ENCODE assay signal across 8 cellular contexts in the genomic region with DNA sequence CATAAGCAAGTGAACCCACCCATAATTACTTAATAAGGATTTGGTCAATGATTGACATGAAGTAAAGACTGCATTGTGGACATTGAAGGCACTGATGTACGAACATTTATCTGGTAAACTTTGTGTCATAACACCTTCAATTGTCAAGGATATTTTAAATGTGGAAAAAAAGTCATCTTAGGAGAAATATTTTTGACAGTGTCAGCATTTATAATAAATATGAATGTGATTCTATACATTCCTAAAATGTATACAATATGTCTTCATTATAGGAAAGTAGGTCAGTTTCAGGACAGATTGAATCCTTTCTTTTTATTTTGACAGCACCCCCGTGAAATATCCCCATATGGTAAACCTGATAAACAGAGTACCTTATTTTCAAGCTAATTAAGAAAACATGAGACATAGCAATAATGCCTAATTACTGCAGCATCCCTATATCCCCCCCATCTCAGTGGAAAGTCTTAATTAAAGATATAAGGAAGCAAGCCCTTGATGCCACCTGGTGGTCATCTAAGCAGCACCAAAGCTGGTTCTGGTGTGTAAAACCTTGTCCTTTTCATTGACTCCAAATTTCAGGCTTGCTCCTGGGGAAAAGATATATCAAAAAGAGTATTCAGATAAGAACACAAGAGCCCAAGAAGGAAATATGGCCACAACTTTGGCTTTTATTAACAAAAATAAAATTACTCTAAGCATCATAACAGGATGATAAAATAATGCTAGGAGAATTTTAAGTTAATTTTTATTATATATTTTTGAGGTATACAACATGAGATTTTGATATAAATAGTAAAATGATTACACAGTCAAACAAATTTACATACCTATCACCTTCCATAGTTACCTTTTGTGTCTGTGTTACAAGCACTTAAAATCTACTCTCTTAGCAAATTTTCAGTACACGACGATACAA.
A peak's percentile ranks its signal among the peaks of the same experiment; 100 is the strongest.
DNase-seq lines count a peak whose midpoint lies in the region; ATAC-seq and TF ChIP-seq lines count a peak whose summit lies in the region.

No MANE protein-coding gene starts in this region.

- H3K27ac ChIP-seq in heart right ventricle (no peak overlapping the region), right cardiac atrium (ENCODE audit: low read length) (no peak overlapping the region), upper lobe of right lung (no peak overlapping the region)
- no peak overlapping the region for H3K27ac ChIP-seq in CD4-positive, alpha-beta T cell (ENCODE audit: low read depth, low read length)

- no peaks in the 10 kb centered on the region for H3K9me3 Mint-ChIP-seq in CD4-positive, alpha-beta T cell

- no peak overlapping the region for H3K27ac Mint-ChIP-seq in CD4-positive, alpha-beta T cell

- no peaks in the 10 kb centered on the region for H3K9me3 ChIP-seq in heart right ventricle
- H3K9me3 ChIP-seq in right cardiac atrium (ENCODE audit: control insufficient read depth, low read length), result no peaks in the 10 kb centered on the region
- no peaks in the 10 kb centered on the region for H3K9me3 ChIP-seq in upper lobe of right lung
- no peaks in the 10 kb centered on the region for H3K9me3 ChIP-seq in CD4-positive, alpha-beta T cell (ENCODE audit: control insufficient read depth, low read length)

- H3K27me3 Mint-ChIP-seq in CD4-positive, alpha-beta T cell, result no peaks in the 10 kb centered on the region

- intact Hi-C loops in heart right ventricle (cut with DNase I) (loop anchor here in 4 of 10 donors (5.0 to 10.0 kb wide), 3 partner anchors 85 to 758 kb away; no protein-coding TSS in a partner anchor), right cardiac atrium (cut with DNase I) (no loop called here), upper lobe of right lung (cut with DNase I) (no loop called here)
- intact Hi-C loops in CD4-positive, alpha-beta T cell (cut with DNase I, micrococcal nuclease), result no loop called here

- DNase-seq in heart right ventricle (no peak), right cardiac atrium (no peak), OCI-M1 (lab: John Stamatoyannopoulos, UW) (peak; percentile 67), fibroblast of the conjunctiva (ENCODE audit: low read depth) (peak; percentile 3), upper lobe of right lung (no peak), NCI-H774 (lab: John Stamatoyannopoulos, UW) (no peak)
- no peak for DNase-seq in activated CD4-positive, CD25-positive, alpha-beta regulatory T cell (lab: John Stamatoyannopoulos, UW)
- DNase-seq in CD4-positive, alpha-beta T cell, result no peak

- no peak overlapping the region for H3K4me3 Mint-ChIP-seq in CD4-positive, alpha-beta T cell

- H3K36me3 ChIP-seq in heart right ventricle, result no peaks in the 10 kb centered on the region
- H3K36me3 ChIP-seq in upper lobe of right lung, result no peaks in the 10 kb centered on the region

- H3K4me1 ChIP-seq in heart right ventricle, result no peaks in the 10 kb centered on the region
- H3K4me1 ChIP-seq in right cardiac atrium (ENCODE audit: control insufficient read depth, insufficient read depth, low read length), result no peaks in the 10 kb centered on the region
- no peaks in the 10 kb centered on the region for H3K4me1 ChIP-seq in upper lobe of right lung

- ATAC-seq in heart right ventricle (no peak), right cardiac atrium (no peak), upper lobe of right lung (no peak)
- ATAC-seq in CD4-positive, alpha-beta T cell (ENCODE audit: poor library complexity), result no peak

- POLR2A ChIA-PET in CD4-positive, alpha-beta T cell (lab: Charles Lee), result no interaction called here

- H3K4me3 ChIP-seq in heart right ventricle, result no peak overlapping the region
- H3K4me3 ChIP-seq in right cardiac atrium (ENCODE audit: low read length), result no peak overlapping the region
- no peak overlapping the region for H3K4me3 ChIP-seq in upper lobe of right lung

- H3K4me1 Mint-ChIP-seq in CD4-positive, alpha-beta T cell (ENCODE audit: low read depth), result no peaks in the 10 kb centered on the region

- H3K27me3 ChIP-seq in heart right ventricle (no peaks in the 10 kb centered on the region), right cardiac atrium (ENCODE audit: control insufficient read depth, insufficient read depth) (no peaks in the 10 kb centered on the region), upper lobe of right lung (no peaks in the 10 kb centered on the region)
- no peaks in the 10 kb centered on the region for H3K27me3 ChIP-seq in CD4-positive, alpha-beta T cell (ENCODE audit: control insufficient read depth, insufficient read depth, low read length)

- 65 to 66% methylated on average over 4 of the region's 4 CpGs for WGBS in heart right ventricle, 2 donors
- 63% methylated on average over 4 of the region's 4 CpGs for WGBS in right cardiac atrium

- no peaks in the 10 kb centered on the region for H3K36me3 Mint-ChIP-seq in CD4-positive, alpha-beta T cell (ENCODE audit: low read depth)

- TF ChIP-seq CTCF in heart right ventricle (IDR thresholded peaks at IDR 0.05) (peak in 7 of 9 donors; percentile 32 to 58 (median 48)), upper lobe of right lung (IDR thresholded peaks at IDR 0.05) (peak; percentile 46)
- no peak for TF ChIP-seq CTCF in CD4-positive, alpha-beta T cell (IDR thresholded peaks at IDR 0.05)

- CTCF ChIA-PET in CD4-positive, alpha-beta T cell (lab: Charles Lee), result interaction anchor here (0.6 kb wide), 1 partner anchor 81 kb away, joined by 3 read pairs; no protein-coding TSS in a partner anchor

Comparison
In these comparisons a context has a peak if more than half of its experiments do, and no peak if none do; other contexts are left out.
1. DNase-seq: peak in OCI-M1 (single experiment) and fibroblast of the conjunctiva (single experiment); none in heart right ventricle (0 of 2), right cardiac atrium (0 of 3), upper lobe of right lung (single experiment), activated CD4-positive, CD25-positive, alpha-beta regulatory T cell (0 of 4), CD4-positive, alpha-beta T cell (0 of 10) and NCI-H774 (single experiment).